22 cellular contexts compared by ENCODE assay signal in the genomic region with DNA sequence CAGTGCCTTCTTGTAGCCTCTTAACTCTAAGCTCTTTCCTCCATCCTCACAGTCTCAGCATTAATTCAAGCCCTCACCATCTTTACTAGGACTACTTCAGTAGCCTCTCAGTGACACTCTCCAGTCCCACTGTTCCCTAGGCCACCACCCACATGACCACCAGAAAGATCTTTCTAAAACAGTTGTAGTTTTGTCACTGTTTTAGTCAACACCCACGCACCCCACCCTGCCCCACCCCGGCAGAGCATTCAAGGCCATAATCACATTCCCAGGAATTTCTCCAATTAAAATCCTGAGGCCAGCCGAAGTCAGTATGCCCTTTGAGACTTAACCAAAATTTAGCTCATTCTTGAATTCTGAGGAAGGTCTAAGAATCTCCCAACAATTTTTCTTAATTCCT. TPM values are rescaled to one million over a fixed set of nuclear protein-coding genes. Genes with fewer than 3 reads are reported as not detected.
DNase-seq lines count a peak whose midpoint lies in the region; ATAC-seq, FAIRE-seq and TF ChIP-seq lines count a peak whose summit lies in the region.
"Had no signal": no experiment of that assay in that cellular context is flagged by ENCODE, and none has a peak within 500 bp of the region (broad histone marks: within the 10 kb centered on the region; RNA-seq: fewer than 3 reads in every experiment).

No MANE protein-coding gene starts in this region.

- H3K9me2 ChIP-seq in neural cell (ENCODE audit: insufficient read depth, low read length) = no peaks in the 10 kb centered on the region

- TF ChIP-seq CTCF in VCaP (conservative IDR thresholded peaks at IDR 0.05) = no peak
- TF ChIP-seq CTCF in neural cell (IDR thresholded peaks at IDR 0.05; ENCODE audit: poor library complexity, severe bottlenecking) = no peak

- H2AFZ ChIP-seq in neural cell (ENCODE audit: low read depth, low read length) = no peak overlapping the region
- H2AFZ ChIP-seq: GM23338 had no signal

- no peaks in the 10 kb centered on the region for H3K27me3 ChIP-seq in neural cell (ENCODE audit: insufficient read depth, low read depth, low read length)
- H3K27me3 ChIP-seq: BE2C had no signal

- H3F3A ChIP-seq in neural cell (ENCODE audit: insufficient read depth, low read length, poor library complexity, severe bottlenecking) = no peaks in the 10 kb centered on the region

- H3K4me3 ChIP-seq in neural cell (ENCODE audit: low read length) = no peak overlapping the region
- H3K4me3 ChIP-seq: GM23338 had no signal

- H3K27ac ChIP-seq in VCaP (peak overlapping the region; percentile 53), neural cell (ENCODE audit: low read length) (peak overlapping the region; percentile 94)
- H3K27ac ChIP-seq: 22Rv1 had no signal

- no peaks in the 10 kb centered on the region for H3K9me3 ChIP-seq in neural cell (ENCODE audit: low read length)
- H3K9me3 ChIP-seq: BE2C, Caco-2 had no signal

- peak overlapping the region; percentile 3 for H3K4me2 ChIP-seq in neural cell (ENCODE audit: low read length)
- H3K4me2 ChIP-seq: GM23338 had no signal

- H3K9ac ChIP-seq in neural cell (ENCODE audit: low read length) = peak overlapping the region; percentile 58

- H4K20me1 ChIP-seq in neural cell (ENCODE audit: insufficient read depth) = no peaks in the 10 kb centered on the region

- TF ChIP-seq EP300 in neural cell (conservative IDR thresholded peaks at IDR 0.05; ENCODE audit: poor library complexity, severe bottlenecking) = no peak

- FAIRE-seq in H54 (lab: Jason Lieb, UNC) = no peak
- FAIRE-seq: GM12892, GM18507, HepG2 had no signal

- H3K36me3 ChIP-seq in neural cell (ENCODE audit: insufficient read depth, low read length) = no peaks in the 10 kb centered on the region
- H3K36me3 ChIP-seq: BE2C had no signal

- no peaks in the 10 kb centered on the region for H3K79me2 ChIP-seq in neural cell (replicated peaks; ENCODE audit: insufficient read depth, low read length)

- no peak for TF ChIP-seq RAD21 in neural cell (conservative IDR thresholded peaks at IDR 0.05)

- no peak for TF ChIP-seq POLR2A in H54 (IDR thresholded peaks at IDR 0.05; ENCODE audit: low read depth, low read length)

- ATAC-seq in HG03108 (IDR thresholded peaks at IDR 0.05; ENCODE audit: unreplicated experiment) = no peak
- ATAC-seq: GM23338, HCT116, HepG2 had no signal

- DNase-seq in NCI-H82 (lab: John Stamatoyannopoulos, UW) (peak; percentile 7), NCI-H82 treated with DMSO at 0.1 percent for 48 hours (lab: John Stamatoyannopoulos, UW; ENCODE audit: unreplicated experiment) (no peak), D341Med (ENCODE audit: low spot score) (no peak), H54 (ENCODE audit: insufficient read length, low spot score) (no peak)
- DNase-seq: BE2C; C1 segment of cervical spinal cord; Caco-2; CD4-positive, CD25-positive, alpha-beta regulatory T cell; CD8-positive, alpha-beta memory T cell; DMS153; DMS79; GDM1; H7 had no signal

TF ChIP-seq in neural cell, 6 proteins besides CTCF, POLR2A, EP300 and RAD21:
- TF ChIP-seq EZH2 (IDR thresholded peaks at IDR 0.05; ENCODE audit: borderline replicate concordance, insufficient read depth, low read length, poor library complexity, severe bottlenecking) = no peak
- TF ChIP-seq TAF1 (IDR thresholded peaks at IDR 0.05; ENCODE audit: low read depth) = no peak
- TF ChIP-seq POLR2AphosphoS5 (IDR thresholded peaks at IDR 0.05) = no peak
- TF ChIP-seq MXI1 (conservative IDR thresholded peaks at IDR 0.05; ENCODE audit: poor library complexity, severe bottlenecking) = no peak
- no peak for TF ChIP-seq REST (IDR thresholded peaks at IDR 0.05; ENCODE audit: borderline replicate concordance)
- no peak for TF ChIP-seq SMC3 (conservative IDR thresholded peaks at IDR 0.05; ENCODE audit: poor library complexity)

RNA-seq across cellular contexts. Expression of gene PSMD6, which starts 31.2 kb away (rescaled TPM):
- polyA plus RNA-seq in neural cell = 139 and 150 TPM in 2 replicates
- 102 and 105 TPM in 2 replicates for polyA minus RNA-seq in neural cell
